Comparison of ENCODE assay signal across 2 cellular contexts in genomic region chr19:4687396-4687795, GRCh38.
TF ChIP-seq lines count a peak whose summit lies in the region.

No MANE protein-coding gene starts in this region.

TF ChIP-seq in HEK293, 187 proteins besides CTCF, POLR2A, EP300 and RAD21:
- TF ChIP-seq GLIS1 (tag by site-specific recombination; IDR thresholded peaks at IDR 0.05), result peak; percentile 25; the same call in 1 of the 2 replicates
- no peak for TF ChIP-seq ZNF280D (tag by site-specific recombination; IDR thresholded peaks at IDR 0.05)

TF ChIP-seq in K562, 482 proteins besides CTCF, POLR2A, EP300 and RAD21:
- TF ChIP-seq HMGXB4 (CRISPR knock-in tag; IDR thresholded peaks at IDR 0.05) (no peak), NFIC (IDR thresholded peaks at IDR 0.05) (peak; percentile 7; the same call in 1 of the 2 replicates)
